Comparison of ENCODE assay signal across 18 cellular contexts in the genomic region with DNA sequence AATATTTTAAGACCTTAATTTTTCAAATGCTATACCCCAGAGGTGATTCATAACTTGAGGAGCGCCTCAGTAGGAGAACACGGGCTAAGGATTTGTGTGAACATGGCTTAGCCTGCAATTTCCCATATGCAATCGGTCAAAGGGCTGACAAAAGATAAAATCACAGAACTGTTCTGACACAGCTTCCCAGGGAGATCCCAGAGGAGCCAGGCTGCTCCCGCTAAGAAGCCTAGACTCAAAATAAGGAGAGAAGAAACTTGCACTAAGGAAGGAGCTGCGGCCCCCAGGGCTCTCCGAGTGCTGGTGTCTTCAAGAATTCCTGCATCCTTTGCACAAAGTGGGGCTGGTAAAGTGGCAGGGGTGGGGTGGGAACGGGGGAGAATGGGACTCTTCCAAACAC.
A peak's percentile ranks its signal among the peaks of the same experiment; 100 is the strongest.
DNase-seq lines count a peak whose midpoint lies in the region; ATAC-seq and TF ChIP-seq lines count a peak whose summit lies in the region.
"Had no signal": no experiment of that assay in that cellular context is flagged by ENCODE, and none has a peak within 500 bp of the region (broad histone marks: within the 10 kb centered on the region; RNA-seq: fewer than 3 reads in every experiment).

No MANE protein-coding gene starts in this region.

- no peak overlapping the region for H3K4me3 Mint-ChIP-seq in natural killer cell treated with Interleukin-12 subunit alpha and Interleukin-12 subunit beta and Interleukin-15 and Interleukin-18, amount 100 ng/mL, for 72 hours
- H3K4me3 Mint-ChIP-seq: CD4-positive, alpha-beta memory T cell; GM23338; H9 had no signal

- H3K27me3 Mint-ChIP-seq in natural killer cell treated with Interleukin-12 subunit alpha and Interleukin-12 subunit beta and Interleukin-15 and Interleukin-18, amount 100 ng/mL, for 72 hours: peaks cover 7 to 8% of the 10 kb centered on the region in 2 donors

- H3K9me3 Mint-ChIP-seq in natural killer cell treated with Interleukin-12 subunit alpha and Interleukin-12 subunit beta and Interleukin-15 and Interleukin-18, amount 100 ng/mL, for 72 hours: no peaks in the 10 kb centered on the region

- H3K36me3 ChIP-seq in spleen: no peaks in the 10 kb centered on the region
- H3K36me3 ChIP-seq: BE2C had no signal

- H3K27ac ChIP-seq in right cardiac atrium (ENCODE audit: low read length) (no peak overlapping the region), spleen (no peak overlapping the region)
- H3K27ac ChIP-seq: C4-2B had no signal

- intact Hi-C loops in cardiac septum (cut with DNase I) (no loop called here), right cardiac atrium (cut with DNase I) (no loop called here), spleen (cut with DNase I; ENCODE audit: low total_unique reads) (no loop called here)

- no peaks in the 10 kb centered on the region for H3K9me3 ChIP-seq in right cardiac atrium (ENCODE audit: control insufficient read depth, low read length)
- peaks cover 0 to 4% (median 0%) of the 10 kb centered on the region in 8 donors for H3K9me3 ChIP-seq in spleen
- H3K9me3 ChIP-seq: BE2C had no signal

- no peak for TF ChIP-seq CTCF in spleen (IDR thresholded peaks at IDR 0.05 in 8 of 11, conservative IDR thresholded peaks at IDR 0.05 in 3 of 11)

- no peaks in the 10 kb centered on the region for H3K36me3 Mint-ChIP-seq in natural killer cell treated with Interleukin-12 subunit alpha and Interleukin-12 subunit beta and Interleukin-15 and Interleukin-18, amount 100 ng/mL, for 72 hours
- H3K36me3 Mint-ChIP-seq: CD4-positive, alpha-beta memory T cell had no signal

- no peak for ATAC-seq in right cardiac atrium
- no peak for ATAC-seq in natural killer cell treated with Interleukin-12 subunit alpha and Interleukin-12 subunit beta and Interleukin-15 and Interleukin-18, amount 100 ng/mL, for 72 hours
- ATAC-seq: HepG2 had no signal

- 62% methylated on average over 7 of the region's 7 CpGs for WGBS in right cardiac atrium
- 87 to 93% (median 91%) methylated on average over 7 of the region's 7 CpGs for WGBS in spleen, 5 donors

- DNase-seq in cardiac septum (ENCODE audit: low spot score) (peak; percentile 63), right cardiac atrium (no peak), amniotic epithelial cell (ENCODE audit: low read depth) (peak; percentile 20), mesenteric fat pad (ENCODE audit: low spot score) (peak; percentile 35), spleen (peak; percentile 34), NCI-H226 (no peak), HT-29 (ENCODE audit: low spot score) (no peak)
- DNase-seq in natural killer cell treated with Interleukin-12 subunit alpha and Interleukin-12 subunit beta and Interleukin-15 and Interleukin-18, amount 100 ng/mL, for 72 hours (ENCODE audit: low spot score): no peak
- DNase-seq: ACHN; BE2C; CD4-positive, alpha-beta memory T cell; DMS153; DMS79 treated with DMSO at 0.1 percent for 48 hours; EL; H9 had no signal

- H3K4me1 ChIP-seq in right cardiac atrium (ENCODE audit: control insufficient read depth, insufficient read depth, low read length) (no peaks in the 10 kb centered on the region), spleen (peaks cover 0 to 8% (median 0%) of the 10 kb centered on the region in 6 donors)
- H3K4me1 ChIP-seq: BE2C had no signal

- TF ChIP-seq POLR2A in spleen (IDR thresholded peaks at IDR 0.05): no peak

- no peak overlapping the region for H3K27ac Mint-ChIP-seq in natural killer cell treated with Interleukin-12 subunit alpha and Interleukin-12 subunit beta and Interleukin-15 and Interleukin-18, amount 100 ng/mL, for 72 hours
- H3K27ac Mint-ChIP-seq: CD4-positive, alpha-beta memory T cell; GM23338; H9 had no signal

- no peaks in the 10 kb centered on the region for H3K4me1 Mint-ChIP-seq in natural killer cell treated with Interleukin-12 subunit alpha and Interleukin-12 subunit beta and Interleukin-15 and Interleukin-18, amount 100 ng/mL, for 72 hours (ENCODE audit: low read depth in 2 of 2)
- H3K4me1 Mint-ChIP-seq: CD4-positive, alpha-beta memory T cell had no signal

- no peak overlapping the region for H3K4me3 ChIP-seq in right cardiac atrium (ENCODE audit: low read length)
- no peak overlapping the region for H3K4me3 ChIP-seq in spleen
- H3K4me3 ChIP-seq: GM23338 had no signal

- H3K27me3 ChIP-seq in right cardiac atrium (ENCODE audit: control insufficient read depth, insufficient read depth) (no peaks in the 10 kb centered on the region), spleen (replicated peaks in 1 of 7) (peaks cover 0 to 11% (median 0%) of the 10 kb centered on the region in 7 donors)
- H3K27me3 ChIP-seq: BE2C had no signal

Comparison
In these comparisons a context has a peak if more than half of its experiments do, and no peak if none do; other contexts are left out.
1. DNase-seq: peak in cardiac septum (single experiment), amniotic epithelial cell (single experiment), mesenteric fat pad (single experiment) and spleen (single experiment); none in right cardiac atrium (0 of 3), NCI-H226 (single experiment), HT-29 (single experiment) and natural killer cell treated with Interleukin-12 subunit alpha and Interleukin-12 subunit beta and Interleukin-15 and Interleukin-18, amount 100 ng/mL, for 72 hours (single experiment).